Comparison of ENCODE assay signal across 1 cellular context in genomic region chr3:53881691-53882593, GRCh38.
TF ChIP-seq lines count a peak whose summit lies in the region.

Gene ACTR8, minus strand, starts transcription at chr3:53882152. Its CDS starts 51 bp downstream, at chr3:53882101.

TF ChIP-seq in GM12878, 131 proteins besides CTCF, POLR2A, EP300 and RAD21 (continued from another document and continues in another):
- TF ChIP-seq ZNF217 (IDR thresholded peaks at IDR 0.05) (peak; percentile 63), SUZ12 (IDR thresholded peaks at IDR 0.05; ENCODE audit: unreplicated experiment) (no peak), ZNF622 (IDR thresholded peaks at IDR 0.05) (no peak), SREBF1 (IDR thresholded peaks at IDR 0.05; ENCODE audit: low read length) (no peak), KAT2A (conservative IDR thresholded peaks at IDR 0.05; ENCODE audit: control insufficient read depth, low read depth, low read length) (no peak), NFYA (IDR thresholded peaks at IDR 0.05; ENCODE audit: borderline replicate concordance, low read depth, low read length) (no peak), IKZF2 (IDR thresholded peaks at IDR 0.05) (peak; percentile 36 to 56; a peak in 3 of 4 replicates), SUPT20H (IDR thresholded peaks at IDR 0.05; ENCODE audit: borderline replicate concordance, control insufficient read depth, low read depth, low read length) (no peak), MYB (IDR thresholded peaks at IDR 0.05; ENCODE audit: borderline replicate concordance, low read depth, low read length) (no peak), MYC (IDR thresholded peaks at IDR 0.05; ENCODE audit: insufficient read depth, insufficient read length, insufficient replicate concordance, low read length, severe bottlenecking) (no peak), CREM (IDR thresholded peaks at IDR 0.05; ENCODE audit: low read depth) (peak; percentile 20; the same call in 1 of the 2 replicates), NR2C1 (IDR thresholded peaks at IDR 0.05) (peak; percentile 74), JUND (IDR thresholded peaks at IDR 0.05; ENCODE audit: low read depth, low read length) (no peak), SRF (IDR thresholded peaks at IDR 0.05; ENCODE audit: low read depth in 2 of 2, low read length in 2 of 2) (no peak), FOXK2 (IDR thresholded peaks at IDR 0.05) (no peak), MEF2A (IDR thresholded peaks at IDR 0.05; ENCODE audit: insufficient read depth, low read depth, low read length) (no peak), IKZF1 (conservative IDR thresholded peaks at IDR 0.05) (peak; percentile 87), JUNB (IDR thresholded peaks at IDR 0.05) (no peak), SPI1 (IDR thresholded peaks at IDR 0.05; ENCODE audit: borderline replicate concordance, insufficient read depth, low read depth, low read length) (0 out of 2 replicates have a peak, but pooled peaks have one; percentile 4), NRF1 (conservative IDR thresholded peaks at IDR 0.05; ENCODE audit: low read depth, low read length) (peak; percentile 76), CHD2 (IDR thresholded peaks at IDR 0.05; ENCODE audit: borderline replicate concordance, low read depth, low read length) (peak; percentile 72), CREB1 (IDR thresholded peaks at IDR 0.05; ENCODE audit: low read depth) (no peak; the same call in 1 of the 2 replicates), FOS (IDR thresholded peaks at IDR 0.05; ENCODE audit: borderline replicate concordance, extremely low read depth, insufficient read length) (no peak), MAX (IDR thresholded peaks at IDR 0.05; ENCODE audit: low read depth, low read length) (no peak), YY1 (IDR thresholded peaks at IDR 0.05; ENCODE audit: low read depth, low read length) (peak; percentile 98), ESRRA (IDR thresholded peaks at IDR 0.05; ENCODE audit: low read length) (no peak), TCF7 (IDR thresholded peaks at IDR 0.05; ENCODE audit: borderline replicate concordance) (no peak), POLR2AphosphoS5 (IDR thresholded peaks at IDR 0.05; ENCODE audit: low read length) (peak; percentile 97), RAD51 (IDR thresholded peaks at IDR 0.05) (no peak), STAT3 (IDR thresholded peaks at IDR 0.05; ENCODE audit: low read depth, low read length) (no peak), EGR1 (IDR thresholded peaks at IDR 0.05; ENCODE audit: borderline replicate concordance in 1 of 2, low read depth in 2 of 2, low read length in 2 of 2) (peak in 1 of 2 experiments; percentile 87; a peak in 2 of 3 replicates), MXI1 (IDR thresholded peaks at IDR 0.05; ENCODE audit: low read depth, low read length) (peak; percentile 80; the same call in 1 of the 2 replicates), NKRF (conservative IDR thresholded peaks at IDR 0.05) (peak; percentile 91), SMARCA5 (IDR thresholded peaks at IDR 0.05) (peak; percentile 82), NR2C2 (IDR thresholded peaks at IDR 0.05; ENCODE audit: borderline replicate concordance, control insufficient read depth, insufficient read length, low read depth) (no peak), ZNF274 (IDR thresholded peaks at IDR 0.05; ENCODE audit: insufficient read depth, insufficient read length) (no peak), CUX1 (IDR thresholded peaks at IDR 0.05; ENCODE audit: insufficient replicate concordance, low read depth, low read length) (no peak), DPF2 (IDR thresholded peaks at IDR 0.05) (peak; percentile 56), HDGF (IDR thresholded peaks at IDR 0.05) (peak; percentile 73; the same call in 1 of the 2 replicates), NBN (IDR thresholded peaks at IDR 0.05) (peak; percentile 89), NFIC (IDR thresholded peaks at IDR 0.05; ENCODE audit: low read depth, low read length) (no peak)
- TF ChIP-seq, protein P1, sequence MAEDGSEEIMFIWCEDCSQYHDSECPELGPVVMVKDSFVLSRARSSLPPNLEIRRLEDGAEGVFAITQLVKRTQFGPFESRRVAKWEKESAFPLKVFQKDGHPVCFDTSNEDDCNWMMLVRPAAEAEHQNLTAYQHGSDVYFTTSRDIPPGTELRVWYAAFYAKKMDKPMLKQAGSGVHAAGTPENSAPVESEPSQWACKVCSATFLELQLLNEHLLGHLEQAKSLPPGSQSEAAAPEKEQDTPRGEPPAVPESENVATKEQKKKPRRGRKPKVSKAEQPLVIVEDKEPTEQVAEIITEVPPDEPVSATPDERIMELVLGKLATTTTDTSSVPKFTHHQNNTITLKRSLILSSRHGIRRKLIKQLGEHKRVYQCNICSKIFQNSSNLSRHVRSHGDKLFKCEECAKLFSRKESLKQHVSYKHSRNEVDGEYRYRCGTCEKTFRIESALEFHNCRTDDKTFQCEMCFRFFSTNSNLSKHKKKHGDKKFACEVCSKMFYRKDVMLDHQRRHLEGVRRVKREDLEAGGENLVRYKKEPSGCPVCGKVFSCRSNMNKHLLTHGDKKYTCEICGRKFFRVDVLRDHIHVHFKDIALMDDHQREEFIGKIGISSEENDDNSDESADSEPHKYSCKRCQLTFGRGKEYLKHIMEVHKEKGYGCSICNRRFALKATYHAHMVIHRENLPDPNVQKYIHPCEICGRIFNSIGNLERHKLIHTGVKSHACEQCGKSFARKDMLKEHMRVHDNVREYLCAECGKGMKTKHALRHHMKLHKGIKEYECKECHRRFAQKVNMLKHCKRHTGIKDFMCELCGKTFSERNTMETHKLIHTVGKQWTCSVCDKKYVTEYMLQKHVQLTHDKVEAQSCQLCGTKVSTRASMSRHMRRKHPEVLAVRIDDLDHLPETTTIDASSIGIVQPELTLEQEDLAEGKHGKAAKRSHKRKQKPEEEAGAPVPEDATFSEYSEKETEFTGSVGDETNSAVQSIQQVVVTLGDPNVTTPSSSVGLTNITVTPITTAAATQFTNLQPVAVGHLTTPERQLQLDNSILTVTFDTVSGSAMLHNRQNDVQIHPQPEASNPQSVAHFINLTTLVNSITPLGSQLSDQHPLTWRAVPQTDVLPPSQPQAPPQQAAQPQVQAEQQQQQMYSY (CRISPR knock-in tag; IDR thresholded peaks at IDR 0.05), result no peak
- TF ChIP-seq, protein P2, sequence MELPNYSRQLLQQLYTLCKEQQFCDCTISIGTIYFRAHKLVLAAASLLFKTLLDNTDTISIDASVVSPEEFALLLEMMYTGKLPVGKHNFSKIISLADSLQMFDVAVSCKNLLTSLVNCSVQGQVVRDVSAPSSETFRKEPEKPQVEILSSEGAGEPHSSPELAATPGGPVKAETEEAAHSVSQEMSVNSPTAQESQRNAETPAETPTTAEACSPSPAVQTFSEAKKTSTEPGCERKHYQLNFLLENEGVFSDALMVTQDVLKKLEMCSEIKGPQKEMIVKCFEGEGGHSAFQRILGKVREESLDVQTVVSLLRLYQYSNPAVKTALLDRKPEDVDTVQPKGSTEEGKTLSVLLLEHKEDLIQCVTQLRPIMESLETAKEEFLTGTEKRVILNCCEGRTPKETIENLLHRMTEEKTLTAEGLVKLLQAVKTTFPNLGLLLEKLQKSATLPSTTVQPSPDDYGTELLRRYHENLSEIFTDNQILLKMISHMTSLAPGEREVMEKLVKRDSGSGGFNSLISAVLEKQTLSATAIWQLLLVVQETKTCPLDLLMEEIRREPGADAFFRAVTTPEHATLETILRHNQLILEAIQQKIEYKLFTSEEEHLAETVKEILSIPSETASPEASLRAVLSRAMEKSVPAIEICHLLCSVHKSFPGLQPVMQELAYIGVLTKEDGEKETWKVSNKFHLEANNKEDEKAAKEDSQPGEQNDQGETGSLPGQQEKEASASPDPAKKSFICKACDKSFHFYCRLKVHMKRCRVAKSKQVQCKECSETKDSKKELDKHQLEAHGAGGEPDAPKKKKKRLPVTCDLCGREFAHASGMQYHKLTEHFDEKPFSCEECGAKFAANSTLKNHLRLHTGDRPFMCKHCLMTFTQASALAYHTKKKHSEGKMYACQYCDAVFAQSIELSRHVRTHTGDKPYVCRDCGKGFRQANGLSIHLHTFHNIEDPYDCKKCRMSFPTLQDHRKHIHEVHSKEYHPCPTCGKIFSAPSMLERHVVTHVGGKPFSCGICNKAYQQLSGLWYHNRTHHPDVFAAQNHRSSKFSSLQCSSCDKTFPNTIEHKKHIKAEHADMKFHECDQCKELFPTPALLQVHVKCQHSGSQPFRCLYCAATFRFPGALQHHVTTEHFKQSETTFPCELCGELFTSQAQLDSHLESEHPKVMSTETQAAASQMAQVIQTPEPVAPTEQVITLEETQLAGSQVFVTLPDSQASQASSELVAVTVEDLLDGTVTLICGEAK (IDR thresholded peaks at IDR 0.05; ENCODE audit: borderline replicate concordance), result 0 out of 2 replicates have a peak, but pooled peaks have one; percentile 28
- TF ChIP-seq, protein P3, sequence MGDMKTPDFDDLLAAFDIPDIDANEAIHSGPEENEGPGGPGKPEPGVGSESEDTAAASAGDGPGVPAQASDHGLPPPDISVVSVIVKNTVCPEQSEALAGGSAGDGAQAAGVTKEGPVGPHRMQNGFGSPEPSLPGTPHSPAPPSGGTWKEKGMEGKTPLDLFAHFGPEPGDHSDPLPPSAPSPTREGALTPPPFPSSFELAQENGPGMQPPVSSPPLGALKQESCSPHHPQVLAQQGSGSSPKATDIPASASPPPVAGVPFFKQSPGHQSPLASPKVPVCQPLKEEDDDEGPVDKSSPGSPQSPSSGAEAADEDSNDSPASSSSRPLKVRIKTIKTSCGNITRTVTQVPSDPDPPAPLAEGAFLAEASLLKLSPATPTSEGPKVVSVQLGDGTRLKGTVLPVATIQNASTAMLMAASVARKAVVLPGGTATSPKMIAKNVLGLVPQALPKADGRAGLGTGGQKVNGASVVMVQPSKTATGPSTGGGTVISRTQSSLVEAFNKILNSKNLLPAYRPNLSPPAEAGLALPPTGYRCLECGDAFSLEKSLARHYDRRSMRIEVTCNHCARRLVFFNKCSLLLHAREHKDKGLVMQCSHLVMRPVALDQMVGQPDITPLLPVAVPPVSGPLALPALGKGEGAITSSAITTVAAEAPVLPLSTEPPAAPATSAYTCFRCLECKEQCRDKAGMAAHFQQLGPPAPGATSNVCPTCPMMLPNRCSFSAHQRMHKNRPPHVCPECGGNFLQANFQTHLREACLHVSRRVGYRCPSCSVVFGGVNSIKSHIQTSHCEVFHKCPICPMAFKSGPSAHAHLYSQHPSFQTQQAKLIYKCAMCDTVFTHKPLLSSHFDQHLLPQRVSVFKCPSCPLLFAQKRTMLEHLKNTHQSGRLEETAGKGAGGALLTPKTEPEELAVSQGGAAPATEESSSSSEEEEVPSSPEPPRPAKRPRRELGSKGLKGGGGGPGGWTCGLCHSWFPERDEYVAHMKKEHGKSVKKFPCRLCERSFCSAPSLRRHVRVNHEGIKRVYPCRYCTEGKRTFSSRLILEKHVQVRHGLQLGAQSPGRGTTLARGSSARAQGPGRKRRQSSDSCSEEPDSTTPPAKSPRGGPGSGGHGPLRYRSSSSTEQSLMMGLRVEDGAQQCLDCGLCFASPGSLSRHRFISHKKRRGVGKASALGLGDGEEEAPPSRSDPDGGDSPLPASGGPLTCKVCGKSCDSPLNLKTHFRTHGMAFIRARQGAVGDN (IDR thresholded peaks at IDR 0.05), result peak; percentile 58; the same call in 1 of the 2 replicates
- TF ChIP-seq, protein P4, sequence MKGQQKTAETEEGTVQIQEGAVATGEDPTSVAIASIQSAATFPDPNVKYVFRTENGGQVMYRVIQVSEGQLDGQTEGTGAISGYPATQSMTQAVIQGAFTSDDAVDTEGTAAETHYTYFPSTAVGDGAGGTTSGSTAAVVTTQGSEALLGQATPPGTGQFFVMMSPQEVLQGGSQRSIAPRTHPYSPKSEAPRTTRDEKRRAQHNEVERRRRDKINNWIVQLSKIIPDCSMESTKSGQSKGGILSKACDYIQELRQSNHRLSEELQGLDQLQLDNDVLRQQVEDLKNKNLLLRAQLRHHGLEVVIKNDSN (IDR thresholded peaks at IDR 0.05; ENCODE audit: borderline replicate concordance, extremely low read length, insufficient read depth, low read depth, low read length), result no peak
